ENCODE assay signal across 1 cellular context in the genomic region with DNA sequence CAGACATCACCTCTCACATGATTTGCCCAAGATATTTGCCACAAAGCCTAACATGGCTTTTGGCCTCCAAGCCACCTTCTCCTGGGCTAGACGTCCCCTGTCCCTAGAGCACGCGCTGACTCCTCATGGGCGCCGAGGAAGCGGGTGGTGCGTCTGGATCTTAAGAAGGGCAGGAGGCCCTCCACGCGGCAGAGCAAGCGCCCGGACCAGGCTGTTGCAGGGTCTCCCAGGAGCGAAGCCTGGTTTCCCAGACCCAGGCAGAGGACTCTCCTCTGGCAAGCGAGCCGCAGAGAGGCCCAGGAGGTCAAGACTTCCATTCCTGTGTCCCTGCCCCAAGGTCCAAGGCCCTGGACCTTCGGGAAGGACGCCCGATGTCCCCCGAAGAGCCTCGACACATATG.
TF ChIP-seq lines count a peak whose summit lies in the region.

No MANE protein-coding gene starts in this region.

TF ChIP-seq in GM12891, 5 proteins besides CTCF, POLR2A, EP300 and RAD21:
- no peak for TF ChIP-seq PAX5 (IDR thresholded peaks at IDR 0.05; ENCODE audit: insufficient read depth, low read length, severe bottlenecking)
- no peak for TF ChIP-seq SPI1 (IDR thresholded peaks at IDR 0.05; ENCODE audit: low read depth, low read length)
- TF ChIP-seq POLR2AphosphoS5 (IDR thresholded peaks at IDR 0.05; ENCODE audit: low read depth, low read length): no peak
- no peak for TF ChIP-seq TAF1 (IDR thresholded peaks at IDR 0.05; ENCODE audit: low read depth, low read length)
TF ChIP-seq in GM12891: peak in this region for 0.
